In genomic region chrX:155132110-155132509, GRCh38 we compare ENCODE assay signal across 36 cellular contexts.
"Had no signal": no experiment of that assay in that cellular context is flagged by ENCODE, and none has a peak within 500 bp of the region (broad histone marks: within the 10 kb centered on the region; RNA-seq: fewer than 3 reads in every experiment).

No MANE protein-coding gene starts in this region.

- H3K9me3 Mint-ChIP-seq: activated T-helper 17 cell treated with anti-CD3 and anti-CD28 coated beads, Interleukin-2, amount 50 U/mL, for 72 hours had no signal

- H3K27ac Mint-ChIP-seq: activated CD4-positive, alpha-beta memory T cell treated with anti-CD3 and anti-CD28 coated beads, Interleukin-2, amount 10 ng/mL, durations not matched to agents 7 days and 5 days; activated CD8-positive, alpha-beta memory T cell treated with anti-CD3 and anti-CD28 coated beads, Interleukin-2, amount 10 ng/mL, durations not matched to agents 7 days and 5 days; activated naive CD8-positive, alpha-beta T cell treated with anti-CD3 and anti-CD28 coated beads for 36 hours; activated T-cell treated with anti-CD3 and anti-CD28 coated beads, Interleukin-2, amount 50 U/mL, for 72 hours; activated T-helper 17 cell treated with anti-CD3 and anti-CD28 coated beads, Interleukin-2, amount 50 U/mL, for 72 hours had no signal

- H3K27ac ChIP-seq: cardiac muscle cell, VCaP had no signal

- H3K36me3 ChIP-seq: cardiac muscle cell, MG63 had no signal

- H3K27me3 ChIP-seq: cardiac muscle cell, MG63 had no signal

- H3K4me1 Mint-ChIP-seq: activated CD4-positive, alpha-beta memory T cell treated with anti-CD3 and anti-CD28 coated beads, Interleukin-2, amount 10 ng/mL, durations not matched to agents 7 days and 5 days; activated CD8-positive, alpha-beta memory T cell treated with anti-CD3 and anti-CD28 coated beads, Interleukin-2, amount 10 ng/mL, durations not matched to agents 7 days and 5 days; activated naive CD8-positive, alpha-beta T cell treated with anti-CD3 and anti-CD28 coated beads for 36 hours; activated T-helper 17 cell treated with anti-CD3 and anti-CD28 coated beads, Interleukin-2, amount 50 U/mL, for 72 hours; central memory CD8-positive, alpha-beta T cell had no signal

- H3K27me3 Mint-ChIP-seq: activated CD4-positive, alpha-beta memory T cell treated with anti-CD3 and anti-CD28 coated beads, Interleukin-2, amount 10 ng/mL, durations not matched to agents 7 days and 5 days; activated CD8-positive, alpha-beta memory T cell treated with anti-CD3 and anti-CD28 coated beads, Interleukin-2, amount 10 ng/mL, durations not matched to agents 7 days and 5 days; activated T-helper 17 cell treated with anti-CD3 and anti-CD28 coated beads, Interleukin-2, amount 50 U/mL, for 72 hours; central memory CD8-positive, alpha-beta T cell had no signal

- H3K4me3 ChIP-seq: cardiac muscle cell, MG63 had no signal

- DNase-seq: activated CD4-positive, alpha-beta memory T cell treated with anti-CD3 and anti-CD28 coated beads, Interleukin-2, amount 10 ng/mL, durations not matched to agents 7 days and 5 days; activated CD4-positive, alpha-beta T cell treated with anti-CD3 and anti-CD28 coated beads for 1 hour; activated CD4-positive, alpha-beta T cell treated with anti-CD3 and anti-CD28 coated beads for 48 hours; activated CD4-positive, CD25-positive, alpha-beta regulatory T cell; activated CD8-positive, alpha-beta memory T cell treated with anti-CD3 and anti-CD28 coated beads for 24 hours; activated CD8-positive, alpha-beta memory T cell treated with anti-CD3 and anti-CD28 coated beads, Interleukin-2, amount 10 ng/mL, durations not matched to agents 7 days and 5 days; activated CD8-positive, alpha-beta memory T cell treated with anti-CD3 and anti-CD28 coated beads, Interleukin-2, amount 50 U/mL, for 48 hours; activated effector memory CD4-positive, alpha-beta T cell treated with anti-CD3 and anti-CD28 coated beads, Interleukin-2, amount 50 U/mL, for 16 hours; activated naive CD4-positive, alpha-beta T cell; activated naive CD4-positive, alpha-beta T cell treated with anti-CD3 and anti-CD28 coated beads, Interleukin-2, amount 50 U/mL, for 16 hours; activated naive CD8-positive, alpha-beta T cell treated with anti-CD3 and anti-CD28 coated beads for 36 hours; activated T-cell treated with anti-CD3 and anti-CD28 coated beads, Interleukin-2, amount 50 U/mL, for 72 hours; amniotic stem cell; aorta; Kasumi-1; MG63; NCI-H1048; NCI-H1105 treated with DMSO at 0.1 percent for 48 hours; NCI-H1436; NCI-H1694; NCI-H1930; NCI-H2081 treated with DMSO at 0.1 percent for 48 hours; NCI-H226; NCI-H446 treated with DMSO at 0.1 percent for 48 hours; NCI-H524; NCI-H69; NCI-H82; Right ventricle myocardium superior; SW 1271; T-helper 1 cell; T-helper 2 cell; T-helper 9 cell had no signal

- H3K4me3 Mint-ChIP-seq: activated CD4-positive, alpha-beta memory T cell treated with anti-CD3 and anti-CD28 coated beads, Interleukin-2, amount 10 ng/mL, durations not matched to agents 7 days and 5 days; activated CD8-positive, alpha-beta memory T cell treated with anti-CD3 and anti-CD28 coated beads, Interleukin-2, amount 10 ng/mL, durations not matched to agents 7 days and 5 days; activated naive CD8-positive, alpha-beta T cell treated with anti-CD3 and anti-CD28 coated beads for 36 hours; activated T-cell treated with anti-CD3 and anti-CD28 coated beads, Interleukin-2, amount 50 U/mL, for 72 hours; activated T-helper 17 cell treated with anti-CD3 and anti-CD28 coated beads, Interleukin-2, amount 50 U/mL, for 72 hours; central memory CD8-positive, alpha-beta T cell had no signal

- ATAC-seq: activated CD8-positive, alpha-beta memory T cell treated with anti-CD3 and anti-CD28 coated beads, Interleukin-2, amount 10 ng/mL, durations not matched to agents 7 days and 5 days; activated T-cell treated with anti-CD3 and anti-CD28 coated beads, Interleukin-2, amount 50 U/mL, for 72 hours; activated T-helper 17 cell treated with anti-CD3 and anti-CD28 coated beads, Interleukin-2, amount 50 U/mL, for 72 hours had no signal

- H3K9me3 ChIP-seq: MG63 had no signal
